1 cellular context compared by ENCODE assay signal in the genomic region with DNA sequence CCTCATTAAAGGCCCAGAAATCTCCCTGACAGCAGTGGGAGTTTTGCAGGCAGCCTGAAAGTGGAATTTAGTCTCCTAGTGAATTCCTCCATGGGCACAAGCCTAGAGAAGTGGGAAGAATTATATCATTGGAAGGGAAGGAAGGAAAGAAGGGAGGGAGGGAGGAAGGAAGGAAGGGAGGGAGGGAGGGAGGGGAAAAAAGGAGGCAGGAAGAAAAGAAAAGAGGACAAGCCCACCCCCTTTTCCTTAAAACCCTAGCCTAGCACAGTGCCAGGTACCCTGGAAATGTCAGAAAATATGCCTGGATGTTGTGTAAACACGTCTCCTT.
TF ChIP-seq lines count a peak whose summit lies in the region.

No MANE protein-coding gene starts in this region.

TF ChIP-seq in GM23338, 12 proteins besides CTCF, POLR2A, EP300 and RAD21 (continued from another document):
- TF ChIP-seq, protein P1, sequence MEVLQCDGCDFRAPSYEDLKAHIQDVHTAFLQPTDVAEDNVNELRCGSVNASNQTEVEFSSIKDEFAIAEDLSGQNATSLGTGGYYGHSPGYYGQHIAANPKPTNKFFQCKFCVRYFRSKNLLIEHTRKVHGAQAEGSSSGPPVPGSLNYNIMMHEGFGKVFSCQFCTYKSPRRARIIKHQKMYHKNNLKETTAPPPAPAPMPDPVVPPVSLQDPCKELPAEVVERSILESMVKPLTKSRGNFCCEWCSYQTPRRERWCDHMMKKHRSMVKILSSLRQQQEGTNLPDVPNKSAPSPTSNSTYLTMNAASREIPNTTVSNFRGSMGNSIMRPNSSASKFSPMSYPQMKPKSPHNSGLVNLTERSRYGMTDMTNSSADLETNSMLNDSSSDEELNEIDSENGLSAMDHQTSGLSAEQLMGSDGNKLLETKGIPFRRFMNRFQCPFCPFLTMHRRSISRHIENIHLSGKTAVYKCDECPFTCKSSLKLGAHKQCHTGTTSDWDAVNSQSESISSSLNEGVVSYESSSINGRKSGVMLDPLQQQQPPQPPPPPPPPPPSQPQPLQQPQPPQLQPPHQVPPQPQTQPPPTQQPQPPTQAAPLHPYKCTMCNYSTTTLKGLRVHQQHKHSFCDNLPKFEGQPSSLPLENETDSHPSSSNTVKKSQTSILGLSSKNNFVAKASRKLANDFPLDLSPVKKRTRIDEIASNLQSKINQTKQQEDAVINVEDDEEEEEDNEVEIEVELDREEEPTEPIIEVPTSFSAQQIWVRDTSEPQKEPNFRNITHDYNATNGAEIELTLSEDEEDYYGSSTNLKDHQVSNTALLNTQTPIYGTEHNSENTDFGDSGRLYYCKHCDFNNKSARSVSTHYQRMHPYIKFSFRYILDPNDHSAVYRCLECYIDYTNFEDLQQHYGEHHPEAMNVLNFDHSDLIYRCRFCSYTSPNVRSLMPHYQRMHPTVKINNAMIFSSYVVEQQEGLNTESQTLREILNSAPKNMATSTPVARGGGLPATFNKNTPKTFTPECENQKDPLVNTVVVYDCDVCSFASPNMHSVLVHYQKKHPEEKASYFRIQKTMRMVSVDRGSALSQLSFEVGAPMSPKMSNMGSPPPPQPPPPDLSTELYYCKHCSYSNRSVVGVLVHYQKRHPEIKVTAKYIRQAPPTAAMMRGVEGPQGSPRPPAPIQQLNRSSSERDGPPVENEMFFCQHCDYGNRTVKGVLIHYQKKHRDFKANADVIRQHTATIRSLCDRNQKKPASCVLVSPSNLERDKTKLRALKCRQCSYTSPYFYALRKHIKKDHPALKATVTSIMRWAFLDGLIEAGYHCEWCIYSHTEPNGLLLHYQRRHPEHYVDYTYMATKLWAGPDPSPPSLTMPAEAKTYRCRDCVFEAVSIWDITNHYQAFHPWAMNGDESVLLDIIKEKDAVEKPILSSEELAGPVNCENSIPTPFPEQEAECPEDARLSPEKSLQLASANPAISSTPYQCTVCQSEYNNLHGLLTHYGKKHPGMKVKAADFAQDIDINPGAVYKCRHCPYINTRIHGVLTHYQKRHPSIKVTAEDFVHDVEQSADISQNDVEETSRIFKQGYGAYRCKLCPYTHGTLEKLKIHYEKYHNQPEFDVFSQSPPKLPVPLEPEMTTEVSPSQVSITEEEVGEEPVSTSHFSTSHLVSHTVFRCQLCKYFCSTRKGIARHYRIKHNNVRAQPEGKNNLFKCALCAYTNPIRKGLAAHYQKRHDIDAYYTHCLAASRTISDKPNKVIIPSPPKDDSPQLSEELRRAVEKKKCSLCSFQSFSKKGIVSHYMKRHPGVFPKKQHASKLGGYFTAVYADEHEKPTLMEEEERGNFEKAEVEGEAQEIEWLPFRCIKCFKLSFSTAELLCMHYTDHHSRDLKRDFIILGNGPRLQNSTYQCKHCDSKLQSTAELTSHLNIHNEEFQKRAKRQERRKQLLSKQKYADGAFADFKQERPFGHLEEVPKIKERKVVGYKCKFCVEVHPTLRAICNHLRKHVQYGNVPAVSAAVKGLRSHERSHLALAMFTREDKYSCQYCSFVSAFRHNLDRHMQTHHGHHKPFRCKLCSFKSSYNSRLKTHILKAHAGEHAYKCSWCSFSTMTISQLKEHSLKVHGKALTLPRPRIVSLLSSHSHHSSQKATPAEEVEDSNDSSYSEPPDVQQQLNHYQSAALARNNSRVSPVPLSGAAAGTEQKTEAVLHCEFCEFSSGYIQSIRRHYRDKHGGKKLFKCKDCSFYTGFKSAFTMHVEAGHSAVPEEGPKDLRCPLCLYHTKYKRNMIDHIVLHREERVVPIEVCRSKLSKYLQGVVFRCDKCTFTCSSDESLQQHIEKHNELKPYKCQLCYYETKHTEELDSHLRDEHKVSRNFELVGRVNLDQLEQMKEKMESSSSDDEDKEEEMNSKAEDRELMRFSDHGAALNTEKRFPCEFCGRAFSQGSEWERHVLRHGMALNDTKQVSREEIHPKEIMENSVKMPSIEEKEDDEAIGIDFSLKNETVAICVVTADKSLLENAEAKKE (CRISPR knock-in tag; IDR thresholded peaks at IDR 0.05): no peak
- TF ChIP-seq JUNB (IDR thresholded peaks at IDR 0.05; ENCODE audit: unreplicated experiment) (no peak), ZNF114 (CRISPR knock-in tag; IDR thresholded peaks at IDR 0.05) (no peak), EZH2 (IDR thresholded peaks at IDR 0.05; ENCODE audit: low read depth, unreplicated experiment) (no peak), ZNF331 (CRISPR knock-in tag; IDR thresholded peaks at IDR 0.05; ENCODE audit: low read depth) (no peak), EZH2phosphoT487 (IDR thresholded peaks at IDR 0.05; ENCODE audit: unreplicated experiment) (no peak), POLR2AphosphoS5 (IDR thresholded peaks at IDR 0.05; ENCODE audit: low read depth) (no peak), CREB1 (CRISPR knock-in tag; IDR thresholded peaks at IDR 0.05; ENCODE audit: low read depth) (no peak), STAT1 (IDR thresholded peaks at IDR 0.05; ENCODE audit: unreplicated experiment) (no peak)
- TF ChIP-seq, protein P2, sequence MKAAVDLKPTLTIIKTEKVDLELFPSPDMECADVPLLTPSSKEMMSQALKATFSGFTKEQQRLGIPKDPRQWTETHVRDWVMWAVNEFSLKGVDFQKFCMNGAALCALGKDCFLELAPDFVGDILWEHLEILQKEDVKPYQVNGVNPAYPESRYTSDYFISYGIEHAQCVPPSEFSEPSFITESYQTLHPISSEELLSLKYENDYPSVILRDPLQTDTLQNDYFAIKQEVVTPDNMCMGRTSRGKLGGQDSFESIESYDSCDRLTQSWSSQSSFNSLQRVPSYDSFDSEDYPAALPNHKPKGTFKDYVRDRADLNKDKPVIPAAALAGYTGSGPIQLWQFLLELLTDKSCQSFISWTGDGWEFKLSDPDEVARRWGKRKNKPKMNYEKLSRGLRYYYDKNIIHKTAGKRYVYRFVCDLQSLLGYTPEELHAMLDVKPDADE (IDR thresholded peaks at IDR 0.05): no peak
